Comparison of ENCODE assay signal across 19 cellular contexts in genomic region chr6:127494240-127494767, GRCh38. TPM values are rescaled to one million over a fixed set of nuclear protein-coding genes. Genes with fewer than 3 reads are reported as not detected.
"Had no signal": no experiment of that assay in that cellular context is flagged by ENCODE, and none has a peak within 500 bp of the region (broad histone marks: within the 10 kb centered on the region; RNA-seq: fewer than 3 reads in every experiment).

No MANE protein-coding gene starts in this region.

- H3K4me1 Mint-ChIP-seq: nephron progenitor cell; stimulated activated memory B cell treated with anti-CD40 and anti-IgM and Interleukin-4, amounts not matched to agents 10 μg/mL and 1 μg/mL and 100 μg/mL, for 72 hours had no signal

- ATAC-seq: heart right ventricle; left lobe of liver; naive thymus-derived CD4-positive, alpha-beta T cell; psoas muscle; right lobe of liver; stimulated activated memory B cell treated with anti-CD40 and anti-IgM and Interleukin-4, amounts not matched to agents 10 μg/mL and 1 μg/mL and 100 μg/mL, for 72 hours had no signal

- H3K9me3 Mint-ChIP-seq: stimulated activated memory B cell treated with anti-CD40 and anti-IgM and Interleukin-4, amounts not matched to agents 10 μg/mL and 1 μg/mL and 100 μg/mL, for 72 hours; stimulated activated naive CD8-positive, alpha-beta T cell treated with anti-CD3 and anti-CD28 coated beads, Interleukin-15, Interleukin-2, amounts not matched to agents 100 ng/mL and 50 ng/mL, for 24 hours had no signal

- H3K27me3 Mint-ChIP-seq: stimulated activated memory B cell treated with anti-CD40 and anti-IgM and Interleukin-4, amounts not matched to agents 10 μg/mL and 1 μg/mL and 100 μg/mL, for 72 hours had no signal

- H3K27ac Mint-ChIP-seq: naive thymus-derived CD4-positive, alpha-beta T cell; nephron progenitor cell; stimulated activated memory B cell treated with anti-CD40 and anti-IgM and Interleukin-4, amounts not matched to agents 10 μg/mL and 1 μg/mL and 100 μg/mL, for 72 hours; stimulated activated naive CD8-positive, alpha-beta T cell treated with anti-CD3 and anti-CD28 coated beads, Interleukin-15, Interleukin-2, amounts not matched to agents 100 ng/mL and 50 ng/mL, for 24 hours had no signal

- H3K4me3 Mint-ChIP-seq: naive thymus-derived CD4-positive, alpha-beta T cell; nephron progenitor cell; stimulated activated memory B cell treated with anti-CD40 and anti-IgM and Interleukin-4, amounts not matched to agents 10 μg/mL and 1 μg/mL and 100 μg/mL, for 72 hours; stimulated activated naive CD8-positive, alpha-beta T cell treated with anti-CD3 and anti-CD28 coated beads, Interleukin-15, Interleukin-2, amounts not matched to agents 100 ng/mL and 50 ng/mL, for 24 hours had no signal

- FAIRE-seq: frontal cortex had no signal

- H3K4me3 ChIP-seq: dorsolateral prefrontal cortex, heart right ventricle, psoas muscle, right lobe of liver, tibial artery had no signal

- DNase-seq: cortex of kidney; dorsolateral prefrontal cortex; effector CD8-positive, alpha-beta T cell; heart right ventricle; hypothalamus; islet precursor cell; mammary epithelial cell; naive thymus-derived CD4-positive, alpha-beta T cell; nephron progenitor cell; psoas muscle; retina; right lobe of liver; stimulated activated CD4-positive, alpha-beta T cell treated with anti-CD3 and anti-CD28 coated beads, Interleukin-1b, Interleukin-23, amount 100 ng/mL, for 48 hours; stimulated activated CD4-positive, alpha-beta T cell treated with anti-CD3 and anti-CD28 coated beads, Interleukin-4, amount 100 ng/mL, for 24 hours; tibial artery had no signal

RNA-seq across cellular contexts. Expression of gene KIAA0408, which starts 35.1 kb away (rescaled TPM):
- total RNA-seq: mammary epithelial cell had no signal
- polyA plus RNA-seq: mammary epithelial cell had no signal
